ENCODE assay signal across 8 cellular contexts in genomic region chr15:90839187-90840071, GRCh38. TPM values are rescaled to one million over a fixed set of nuclear protein-coding genes. Genes with fewer than 3 reads are reported as not detected.
DNase-seq lines count a peak whose midpoint lies in the region; ATAC-seq and TF ChIP-seq lines count a peak whose summit lies in the region.

No MANE protein-coding gene starts in this region.

- no peaks in the 10 kb centered on the region for H3K36me3 Mint-ChIP-seq in activated naive CD4-positive, alpha-beta T cell treated with anti-CD3 and anti-CD28 coated beads, Interleukin-2, amount 50 U/mL, for 24 hours

- H2AFZ ChIP-seq in Karpas-422 (ENCODE audit: low read length) = peak overlapping the region; percentile 75; the same call in 1 of the 2 replicates

- peak overlapping the region; percentile 77 for H3K27ac Mint-ChIP-seq in activated naive CD4-positive, alpha-beta T cell treated with anti-CD3 and anti-CD28 coated beads, Interleukin-2, amount 50 U/mL, for 24 hours

- H3K27me3 ChIP-seq in Karpas-422 (ENCODE audit: low read length) (no peaks in the 10 kb centered on the region), upper lobe of left lung (no peaks in the 10 kb centered on the region)

- no peak for TF ChIP-seq CTCF in upper lobe of left lung (IDR thresholded peaks at IDR 0.05)

- peaks cover 35% of the 10 kb centered on the region for H3K4me1 Mint-ChIP-seq in activated naive CD4-positive, alpha-beta T cell treated with anti-CD3 and anti-CD28 coated beads, Interleukin-2, amount 50 U/mL, for 24 hours

- peaks cover 26% of the 10 kb centered on the region for H3K79me2 ChIP-seq in Karpas-422 (ENCODE audit: low read length)

- TF ChIP-seq POLR2A in upper lobe of left lung (IDR thresholded peaks at IDR 0.05) = peak in 1 of 4 donors; percentile 62

- H3K27ac ChIP-seq in Karpas-422 (ENCODE audit: low read length) = peak overlapping the region; percentile 81
- H3K27ac ChIP-seq in upper lobe of left lung = peak overlapping the region; percentile 55 to 84 (median 78)

- peak overlapping the region; percentile 67 for H3K4me3 Mint-ChIP-seq in activated naive CD4-positive, alpha-beta T cell treated with anti-CD3 and anti-CD28 coated beads, Interleukin-2, amount 50 U/mL, for 24 hours

- ATAC-seq in GM18499 (IDR thresholded peaks at IDR 0.05; ENCODE audit: insufficient read depth, unreplicated experiment) = peak; percentile 75
- peak; percentile 84 for ATAC-seq in GM21529 (IDR thresholded peaks at IDR 0.05; ENCODE audit: unreplicated experiment)
- peak; percentile 71 to 84 for ATAC-seq in upper lobe of left lung (ENCODE audit: low FRiP score in 2 of 2)
- no peak for ATAC-seq in HG02970 (IDR thresholded peaks at IDR 0.05; ENCODE audit: low FRiP score, unreplicated experiment)

- H3K4me3 ChIP-seq in Karpas-422 (ENCODE audit: low read length) = peak overlapping the region; percentile 69
- peak overlapping the region in 2 of 4 donors; percentile 1 to 29 for H3K4me3 ChIP-seq in upper lobe of left lung

- H4K20me1 ChIP-seq in Karpas-422 (ENCODE audit: insufficient read depth, low read depth, low read length) = no peaks in the 10 kb centered on the region

- peak overlapping the region; percentile 83 for H3K9ac ChIP-seq in Karpas-422 (ENCODE audit: low read length)

- no peaks in the 10 kb centered on the region for H3K9me3 Mint-ChIP-seq in activated naive CD4-positive, alpha-beta T cell treated with anti-CD3 and anti-CD28 coated beads, Interleukin-2, amount 50 U/mL, for 24 hours

- no peak for TF ChIP-seq EP300 in upper lobe of left lung (IDR thresholded peaks at IDR 0.05)

- H3K4me1 ChIP-seq in Karpas-422 (ENCODE audit: low read length) (peaks cover 37% of the 10 kb centered on the region), upper lobe of left lung (peaks cover 2 to 37% (median 15%) of the 10 kb centered on the region in 4 donors)

- H3K9me3 ChIP-seq in Karpas-422 (ENCODE audit: low read length) = no peaks in the 10 kb centered on the region
- H3K9me3 ChIP-seq in upper lobe of left lung = no peaks in the 10 kb centered on the region

- H3K27me3 Mint-ChIP-seq in activated naive CD4-positive, alpha-beta T cell treated with anti-CD3 and anti-CD28 coated beads, Interleukin-2, amount 50 U/mL, for 24 hours = no peaks in the 10 kb centered on the region

- H3K36me3 ChIP-seq in Karpas-422 (ENCODE audit: insufficient read depth, low read length) (peaks cover 19% of the 10 kb centered on the region), upper lobe of left lung (no peaks in the 10 kb centered on the region)

- 37 to 44% methylated on average over 11 to 16 of the region's 19 CpGs for WGBS in upper lobe of left lung, 2 donors

- H3K4me2 ChIP-seq in Karpas-422 (ENCODE audit: low read depth, low read length, poor library complexity, severe bottlenecking) = peak overlapping the region; percentile 65

- DNase-seq in Karpas-422 = peak; percentile 94
- DNase-seq in kidney tubule cell (ENCODE audit: low spot score) = peak; percentile 34
- DNase-seq in upper lobe of left lung = peak in 1 of 2 donors; percentile 82
- DNase-seq in kidney glomerular epithelial cell (lab: John Stamatoyannopoulos, UW) = no peak

- H3K9me2 ChIP-seq in Karpas-422 (replicated peaks; ENCODE audit: insufficient read depth, low read length) = no peaks in the 10 kb centered on the region

RNA-seq across cellular contexts. Expression of gene FURIN, which starts 29.0 kb away (rescaled TPM):
- total RNA-seq in Karpas-422 (2014; rRNA removed; shearing (Covaris generic); ENCODE audit: low replicate concordance) = 30.4 and 30.9 TPM in 2 replicates
- total RNA-seq in upper lobe of left lung = 100 to 1,000 TPM in 4 of 6 donors, 10 to 100 TPM in 2; 59.0 to 150 (median 108) TPM

RNA-seq across cellular contexts. Expression of gene FES, which starts 44.9 kb away (rescaled TPM):
- total RNA-seq in Karpas-422 (2014; rRNA removed; shearing (Covaris generic); ENCODE audit: low replicate concordance) = 33.7 and 88.0 TPM in 2 replicates
- total RNA-seq in upper lobe of left lung = 100 to 1,000 TPM in 2 of 6 donors, 10 to 100 TPM in 4; 33.4 to 144 (median 68.3) TPM
